9 cellular contexts compared by ENCODE assay signal in the genomic region with DNA sequence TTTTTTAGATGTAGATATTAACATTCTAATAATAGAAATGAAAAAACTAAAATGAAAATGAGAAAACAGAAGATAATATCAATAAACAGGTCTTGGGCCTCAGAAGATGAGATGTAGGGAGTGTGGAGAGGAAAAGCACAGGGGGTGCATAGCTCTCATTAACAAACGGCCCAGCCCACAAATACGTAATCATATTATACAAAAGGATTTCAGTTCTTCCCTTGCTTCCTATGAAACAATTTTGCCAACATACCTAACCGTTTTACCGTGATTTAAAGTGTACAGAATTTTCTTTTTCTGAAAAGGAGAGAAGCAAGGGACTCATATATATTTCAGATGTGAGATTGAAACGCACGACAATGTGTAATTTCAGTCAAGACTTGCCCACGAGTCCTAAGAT.
DNase-seq lines count a peak whose midpoint lies in the region; ATAC-seq lines count a peak whose summit lies in the region.
"Had no signal": no experiment of that assay in that cellular context is flagged by ENCODE, and none has a peak within 500 bp of the region (broad histone marks: within the 10 kb centered on the region; RNA-seq: fewer than 3 reads in every experiment).

No MANE protein-coding gene starts in this region.

- no peak overlapping the region for H3K27ac Mint-ChIP-seq in stimulated activated effector memory CD8-positive, alpha-beta T cell treated with anti-CD3 and anti-CD28 coated beads, Interleukin-12 subunit alpha, Interleukin-12 subunit beta, amount 100 ng/mL, for 72 hours

- H3K9me3 Mint-ChIP-seq in stimulated activated effector memory CD8-positive, alpha-beta T cell treated with anti-CD3 and anti-CD28 coated beads, Interleukin-12 subunit alpha, Interleukin-12 subunit beta, amount 100 ng/mL, for 72 hours: no peaks in the 10 kb centered on the region
- H3K9me3 Mint-ChIP-seq: activated T-cell treated with anti-CD3 and anti-CD28 coated beads, Interleukin-2, amount 50 U/mL, for 4 hours had no signal

- no peaks in the 10 kb centered on the region for H3K9me3 ChIP-seq in neuron (ENCODE audit: low read length)

- no peak for ATAC-seq in stimulated activated effector memory CD8-positive, alpha-beta T cell treated with anti-CD3 and anti-CD28 coated beads, Interleukin-12 subunit alpha, Interleukin-12 subunit beta, amount 100 ng/mL, for 72 hours
- no peak for ATAC-seq in HG03442 (IDR thresholded peaks at IDR 0.05; ENCODE audit: unreplicated experiment)

- H3K27me3 ChIP-seq in neuron (ENCODE audit: insufficient read depth, low read length): no peaks in the 10 kb centered on the region

- H3K36me3 Mint-ChIP-seq in stimulated activated effector memory CD8-positive, alpha-beta T cell treated with anti-CD3 and anti-CD28 coated beads, Interleukin-12 subunit alpha, Interleukin-12 subunit beta, amount 100 ng/mL, for 72 hours: no peaks in the 10 kb centered on the region

- no peak overlapping the region for H3K4me3 Mint-ChIP-seq in stimulated activated effector memory CD8-positive, alpha-beta T cell treated with anti-CD3 and anti-CD28 coated beads, Interleukin-12 subunit alpha, Interleukin-12 subunit beta, amount 100 ng/mL, for 72 hours

- no peak overlapping the region for H2AFZ ChIP-seq in neuron (ENCODE audit: low read depth, low read length)

- peaks cover 20% of the 10 kb centered on the region for H3K4me1 ChIP-seq in neuron (ENCODE audit: insufficient read depth, low read length)

- H3K4me1 Mint-ChIP-seq in stimulated activated effector memory CD8-positive, alpha-beta T cell treated with anti-CD3 and anti-CD28 coated beads, Interleukin-12 subunit alpha, Interleukin-12 subunit beta, amount 100 ng/mL, for 72 hours: peaks cover 6% of the 10 kb centered on the region

- no peaks in the 10 kb centered on the region for H3K36me3 ChIP-seq in neuron (ENCODE audit: insufficient read depth, low read length)

- DNase-seq in NCI-H1436 (lab: John Stamatoyannopoulos, UW) (peak; percentile 44), NCI-H1436 treated with DMSO at 0.1 percent for 48 hours (lab: John Stamatoyannopoulos, UW) (no peak), NCI-H1417 treated with DMSO at 0.1 percent for 48 hours (lab: John Stamatoyannopoulos, UW) (peak; percentile 36), cerebellar cortex (ENCODE audit: low spot score) (peak; percentile 72)
- DNase-seq in stimulated activated effector memory CD8-positive, alpha-beta T cell treated with anti-CD3 and anti-CD28 coated beads, Interleukin-12 subunit alpha, Interleukin-12 subunit beta, amount 100 ng/mL, for 72 hours (ENCODE audit: low spot score in 2 of 2): no peak
- DNase-seq in stimulated activated CD4-positive, alpha-beta T cell treated with anti-CD3 and anti-CD28 coated beads, Interleukin-1b, Interleukin-23, amount 100 ng/mL, for 48 hours: no peak

- H3K4me3 ChIP-seq in neuron (ENCODE audit: low read length): peak overlapping the region; percentile 92

Comparison
In these comparisons a context has a peak if more than half of its experiments do, and no peak if none do; other contexts are left out.
1. DNase-seq: peak in NCI-H1436 (single experiment), NCI-H1417 treated with DMSO at 0.1 percent for 48 hours (single experiment) and cerebellar cortex (single experiment); none in NCI-H1436 treated with DMSO at 0.1 percent for 48 hours (single experiment), stimulated activated effector memory CD8-positive, alpha-beta T cell treated with anti-CD3 and anti-CD28 coated beads, Interleukin-12 subunit alpha, Interleukin-12 subunit beta, amount 100 ng/mL, for 72 hours (0 of 2) and stimulated activated CD4-positive, alpha-beta T cell treated with anti-CD3 and anti-CD28 coated beads, Interleukin-1b, Interleukin-23, amount 100 ng/mL, for 48 hours (single experiment).